24 cellular contexts compared by ENCODE assay signal in the genomic region with DNA sequence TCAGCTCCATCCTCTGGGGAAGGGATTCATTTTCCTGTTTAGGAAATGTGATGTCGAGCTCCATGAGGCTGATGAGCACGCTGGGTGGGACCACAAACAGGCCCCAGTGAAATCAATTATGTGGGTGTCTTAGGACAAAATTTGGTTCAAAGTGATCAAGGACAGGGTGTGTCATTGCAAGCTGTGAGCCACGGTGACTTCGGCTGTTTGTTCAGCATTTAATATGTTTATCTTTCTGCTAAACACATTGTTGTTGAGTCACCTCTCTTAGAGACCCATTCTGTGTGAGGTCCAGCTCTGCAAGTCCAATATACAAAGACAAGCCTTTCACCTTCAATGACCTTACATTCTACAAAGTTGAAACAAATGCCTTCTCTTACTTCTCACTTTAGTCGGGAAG. TPM values are rescaled to one million over a fixed set of nuclear protein-coding genes. Genes with fewer than 3 reads are reported as not detected.
A peak's percentile ranks its signal among the peaks of the same experiment; 100 is the strongest.
DNase-seq lines count a peak whose midpoint lies in the region; ATAC-seq and TF ChIP-seq lines count a peak whose summit lies in the region.
"Had no signal": no experiment of that assay in that cellular context is flagged by ENCODE, and none has a peak within 500 bp of the region (broad histone marks: within the 10 kb centered on the region; RNA-seq: fewer than 3 reads in every experiment).

No MANE protein-coding gene starts in this region.

- H2AFZ ChIP-seq in osteoblast (ENCODE audit: low read length), result no peak overlapping the region

- CTCF ChIA-PET in Panc1 (lab: Charles Lee), result no interaction called here

- H3K27ac ChIP-seq in Panc1 (ENCODE audit: low read length) (no peak overlapping the region), osteoblast (ENCODE audit: low read depth, low read length) (no peak overlapping the region)
- H3K27ac ChIP-seq: coronary artery, foreskin keratinocyte, heart left ventricle, SK-N-MC, tibial nerve had no signal

- H3K4me1 ChIP-seq in Panc1 (ENCODE audit: control insufficient read depth, insufficient read depth, low read length) (no peaks in the 10 kb centered on the region), osteoblast (ENCODE audit: insufficient read depth, low read length) (peaks cover 4% of the 10 kb centered on the region)

- no peak overlapping the region for H3K4me2 ChIP-seq in osteoblast (ENCODE audit: insufficient read depth, low read length)

- H4K20me1 ChIP-seq in osteoblast (ENCODE audit: insufficient read depth, low read length), result no peaks in the 10 kb centered on the region

- H3K27me3 ChIP-seq in Panc1 (ENCODE audit: control insufficient read depth, insufficient read depth, low read length) (peaks cover 12% of the 10 kb centered on the region), osteoblast (ENCODE audit: insufficient read depth, low read length) (peaks cover 5% of the 10 kb centered on the region)
- H3K27me3 ChIP-seq: foreskin keratinocyte, heart left ventricle, tibial nerve had no signal

- intact Hi-C loops in Panc1 (cut with micrococcal nuclease; ENCODE audit: unreplicated experiment), result no loop called here

- TF ChIP-seq CTCF in LNCaP clone FGC (IDR thresholded peaks at IDR 0.05; ENCODE audit: control insufficient read depth, extremely low read depth, insufficient read depth) (no peak), Panc1 (IDR thresholded peaks at IDR 0.05) (no peak), osteoblast (IDR thresholded peaks at IDR 0.05; ENCODE audit: extremely low read depth, low read depth, low read length) (no peak)

- peak; percentile 10 for DNase-seq in NCI-H510A treated with DMSO at 0.1 percent for 48 hours (lab: John Stamatoyannopoulos, UW)
- DNase-seq in NCI-H510A (lab: John Stamatoyannopoulos, UW), result no peak
- peak; percentile 76 for DNase-seq in LNCaP clone FGC (ENCODE audit: low read depth)
- no peak for DNase-seq in Panc1 (ENCODE audit: low read depth, low spot score)
- DNase-seq in osteoblast (ENCODE audit: insufficient read length, low spot score, missing footprints), result peak; percentile 27
- no peak for DNase-seq in activated CD4-positive, alpha-beta T cell treated with anti-CD3 and anti-CD28 coated beads, Interleukin-2, amount 50 U/mL, for 48 hours
- DNase-seq: activated CD4-positive, alpha-beta T cell treated with anti-CD3 and anti-CD28 coated beads for 36 hours; activated effector memory CD4-positive, alpha-beta T cell treated with Interleukin-2 at 50 U/mL for 16 hours; activated T-cell treated with anti-CD3 and anti-CD28 coated beads for 4 hours; aorta; CD4-positive, alpha-beta memory T cell; effector memory CD8-positive, alpha-beta T cell; foreskin keratinocyte; GF-D8; heart left ventricle; kidney glomerular epithelial cell; NCI-H1092 treated with DMSO at 0.1 percent for 48 hours had no signal

- POLR2A ChIA-PET in Panc1 (lab: Charles Lee), result no interaction called here

- no peaks in the 10 kb centered on the region for H3K79me2 ChIP-seq in osteoblast (ENCODE audit: insufficient read depth, low read length)

- peak; percentile 69; the same call in 1 of the 2 replicates for ATAC-seq in Panc1
- no peak for ATAC-seq in HG02852 (IDR thresholded peaks at IDR 0.05; ENCODE audit: unreplicated experiment)
- no peak for ATAC-seq in HG02759 (IDR thresholded peaks at IDR 0.05; ENCODE audit: unreplicated experiment)
- ATAC-seq: activated CD4-positive, alpha-beta T cell treated with anti-CD3 and anti-CD28 coated beads for 36 hours; effector memory CD8-positive, alpha-beta T cell; foreskin keratinocyte had no signal

- no peak overlapping the region for H3K4me3 ChIP-seq in LNCaP clone FGC (ENCODE audit: low read depth, low read length)
- H3K4me3 ChIP-seq in Panc1 (ENCODE audit: low read depth in 2 of 2, low read length in 2 of 2), result no peak overlapping the region
- H3K4me3 ChIP-seq in osteoblast (ENCODE audit: insufficient read depth, low read length), result no peak overlapping the region
- H3K4me3 ChIP-seq: coronary artery, HAP-1, heart left ventricle, lung, SK-N-MC, tibial nerve had no signal

- H3K9me3 ChIP-seq in Panc1 (ENCODE audit: control insufficient read depth, insufficient read depth, low read depth, low read length) (no peaks in the 10 kb centered on the region), osteoblast (ENCODE audit: low read depth, low read length) (no peaks in the 10 kb centered on the region)
- H3K9me3 ChIP-seq: HAP-1, heart left ventricle, tibial nerve had no signal

- H3K36me3 ChIP-seq in Panc1 (ENCODE audit: control insufficient read depth, insufficient read depth, low read length) (no peaks in the 10 kb centered on the region), osteoblast (ENCODE audit: insufficient read depth, low read length) (no peaks in the 10 kb centered on the region)
- H3K36me3 ChIP-seq: HAP-1, heart left ventricle, tibial nerve had no signal

- in situ Hi-C loops in Panc1 (cut with HindIII; ENCODE audit: low pct_unique_long_range_greater_than_20kb, low sequenced_read_pairs), result no loop called here

- BruUV-seq in Panc1 (replicated peaks; lab: Mats Ljungman, UMichigan), result no TSS peak

RNA-seq across cellular contexts. Expression of a gene that starts 41.3 kb away (rescaled TPM):
- total RNA-seq in Panc1 (2021; ENCODE audit: unreplicated experiment), result 154 TPM
- 78.7 TPM for polyA plus RNA-seq in Panc1 (2012; ENCODE audit: insufficient read length)
- 212 and 220 TPM in 2 replicates for total RNA-seq in osteoblast

Comparison
In these comparisons a context has a peak if more than half of its experiments do, and no peak if none do; other contexts are left out.
1. DNase-seq: peak in NCI-H510A treated with DMSO at 0.1 percent for 48 hours (single experiment), LNCaP clone FGC (single experiment) and osteoblast (single experiment); none in NCI-H510A (single experiment), Panc1 (single experiment) and activated CD4-positive, alpha-beta T cell treated with anti-CD3 and anti-CD28 coated beads, Interleukin-2, amount 50 U/mL, for 48 hours (0 of 2).